Comparison of ENCODE assay signal across 30 cellular contexts in genomic region chr3:105930733-105931132, GRCh38.
"Had no signal": no experiment of that assay in that cellular context is flagged by ENCODE, and none has a peak within 500 bp of the region (broad histone marks: within the 10 kb centered on the region; RNA-seq: fewer than 3 reads in every experiment).

No MANE protein-coding gene starts in this region.

- H3K4me3 ChIP-seq: adrenal gland, ascending aorta, cardiac muscle cell, left lung, lung, skin epidermis, thoracic aorta had no signal

- H3K4me1 Mint-ChIP-seq: natural killer cell; stimulated activated effector memory CD8-positive, alpha-beta T cell treated with anti-CD3 and anti-CD28 coated beads, Interleukin-12 subunit alpha, Interleukin-12 subunit beta, amount 100 ng/mL, for 72 hours; T-cell had no signal

- H3K27me3 Mint-ChIP-seq: activated CD4-positive, alpha-beta T cell treated with anti-CD3 and anti-CD28 coated beads for 36 hours; activated naive CD8-positive, alpha-beta T cell treated with anti-CD3 and anti-CD28 coated beads for 36 hours; brain; stimulated activated naive CD8-positive, alpha-beta T cell treated with anti-CD3 and anti-CD28 coated beads, Interleukin-15, Interleukin-2, amounts not matched to agents 100 ng/mL and 50 ng/mL, for 24 hours; T-cell had no signal

- H3K36me3 Mint-ChIP-seq: activated naive CD8-positive, alpha-beta T cell treated with anti-CD3 and anti-CD28 coated beads for 36 hours; brain; natural killer cell; stimulated activated effector memory CD8-positive, alpha-beta T cell treated with anti-CD3 and anti-CD28 coated beads, Interleukin-12 subunit alpha, Interleukin-12 subunit beta, amount 100 ng/mL, for 72 hours; T-cell had no signal

- H3K4me3 Mint-ChIP-seq: activated CD4-positive, alpha-beta T cell treated with anti-CD3 and anti-CD28 coated beads for 36 hours; activated naive CD4-positive, alpha-beta T cell treated with anti-CD3 and anti-CD28 coated beads for 36 hours; activated naive CD8-positive, alpha-beta T cell treated with anti-CD3 and anti-CD28 coated beads for 36 hours; activated T-helper 1 cell treated with anti-CD3 and anti-CD28 coated beads, Interleukin-12 subunit alpha, Interleukin-12 subunit beta, Interleukin-2, Interleukin-4 antibody, amounts not matched to agents 30 ng/mL and 10 ng/mL and 1 ng/mL, durations not matched to agents 14 hours and 24 hours and 36 hours; brain; natural killer cell; stimulated activated effector memory CD8-positive, alpha-beta T cell treated with anti-CD3 and anti-CD28 coated beads, Interleukin-12 subunit alpha, Interleukin-12 subunit beta, amount 100 ng/mL, for 72 hours; stimulated activated naive CD8-positive, alpha-beta T cell treated with anti-CD3 and anti-CD28 coated beads, Interleukin-15, Interleukin-2, amounts not matched to agents 100 ng/mL and 50 ng/mL, for 24 hours; T-cell; T-helper 2 cell treated with Interferon-gamma antibody and Interleukin-4, amounts not matched to agents 5 μg/mL and 100 μg/mL, for 36 hours had no signal

- H3K27ac Mint-ChIP-seq: activated CD4-positive, alpha-beta T cell treated with anti-CD3 and anti-CD28 coated beads for 36 hours; activated naive CD4-positive, alpha-beta T cell treated with anti-CD3 and anti-CD28 coated beads for 36 hours; activated naive CD8-positive, alpha-beta T cell treated with anti-CD3 and anti-CD28 coated beads for 36 hours; activated T-helper 1 cell treated with anti-CD3 and anti-CD28 coated beads, Interleukin-12 subunit alpha, Interleukin-12 subunit beta, Interleukin-2, Interleukin-4 antibody, amounts not matched to agents 30 ng/mL and 10 ng/mL and 1 ng/mL, durations not matched to agents 14 hours and 24 hours and 36 hours; brain; natural killer cell; stimulated activated effector memory CD8-positive, alpha-beta T cell treated with anti-CD3 and anti-CD28 coated beads, Interleukin-12 subunit alpha, Interleukin-12 subunit beta, amount 100 ng/mL, for 72 hours; stimulated activated naive CD8-positive, alpha-beta T cell treated with anti-CD3 and anti-CD28 coated beads, Interleukin-15, Interleukin-2, amounts not matched to agents 100 ng/mL and 50 ng/mL, for 24 hours; T-cell; T-helper 2 cell treated with Interferon-gamma antibody and Interleukin-4, amounts not matched to agents 5 μg/mL and 100 μg/mL, for 36 hours had no signal

- H3K4me1 ChIP-seq: ascending aorta had no signal

- H3K9me3 Mint-ChIP-seq: activated naive CD4-positive, alpha-beta T cell treated with anti-CD3 and anti-CD28 coated beads for 36 hours; brain; natural killer cell; stimulated activated effector memory CD8-positive, alpha-beta T cell treated with anti-CD3 and anti-CD28 coated beads, Interleukin-12 subunit alpha, Interleukin-12 subunit beta, amount 100 ng/mL, for 72 hours; stimulated activated naive CD8-positive, alpha-beta T cell treated with anti-CD3 and anti-CD28 coated beads, Interleukin-15, Interleukin-2, amounts not matched to agents 100 ng/mL and 50 ng/mL, for 24 hours had no signal

- H3K27me3 ChIP-seq: adrenal gland, ascending aorta, cardiac muscle cell, left lung had no signal

- H3K27ac ChIP-seq: adrenal gland, ascending aorta, cardiac muscle cell, left lung, skin epidermis, thoracic aorta had no signal

- DNase-seq: activated CD4-positive, alpha-beta T cell treated with anti-CD3 and anti-CD28 coated beads for 36 hours; activated CD4-positive, alpha-beta T cell treated with anti-CD3 and anti-CD28 coated beads, Interleukin-2, amount 50 U/mL, for 48 hours; activated CD4-positive, CD25-positive, alpha-beta regulatory T cell; activated CD8-positive, alpha-beta memory T cell treated with anti-CD3 and anti-CD28 coated beads, Interleukin-2, amount 50 U/mL, for 4 hours; activated effector memory CD4-positive, alpha-beta T cell treated with anti-CD3 and anti-CD28 coated beads, Interleukin-2, amount 50 U/mL, for 16 hours; activated naive CD4-positive, alpha-beta T cell treated with anti-CD3 and anti-CD28 coated beads for 36 hours; activated naive CD8-positive, alpha-beta T cell treated with anti-CD3 and anti-CD28 coated beads for 36 hours; activated T-cell treated with anti-CD3 and anti-CD28 coated beads, Interleukin-2, amount 50 U/mL, for 1 hour; adrenal gland; cortex of kidney; head of caudate nucleus; hippocampal formation; kidney; left lung; midbrain; natural killer cell; posterior cingulate gyrus; stimulated activated CD4-positive, alpha-beta T cell treated with anti-CD3 and anti-CD28 coated beads, Interleukin-4, amount 100 ng/mL, for 24 hours; T-cell had no signal

- H3K9me3 ChIP-seq: adrenal gland, ascending aorta, left lung, thoracic aorta had no signal

- FAIRE-seq: urothelium cell line had no signal

- H3K36me3 ChIP-seq: adrenal gland, ascending aorta, cardiac muscle cell, left lung, thoracic aorta had no signal
